In genomic region chr18:63022429-63023022, GRCh38 we compare ENCODE assay signal across 2 cellular contexts.
A peak's percentile ranks its signal among the peaks of the same experiment; 100 is the strongest.
TF ChIP-seq lines count a peak whose summit lies in the region.

No MANE protein-coding gene starts in this region.

TF ChIP-seq in Ishikawa, 13 proteins besides CTCF, POLR2A, EP300 and RAD21 (continued from another document):
- TF ChIP-seq MAX (IDR thresholded peaks at IDR 0.05) (no peak), FOXM1 (IDR thresholded peaks at IDR 0.05; ENCODE audit: borderline replicate concordance, low read depth) (no peak), EGR1 (IDR thresholded peaks at IDR 0.05) (no peak), CREB1 (IDR thresholded peaks at IDR 0.05; ENCODE audit: low read depth) (no peak)
- TF ChIP-seq, protein P1, sequence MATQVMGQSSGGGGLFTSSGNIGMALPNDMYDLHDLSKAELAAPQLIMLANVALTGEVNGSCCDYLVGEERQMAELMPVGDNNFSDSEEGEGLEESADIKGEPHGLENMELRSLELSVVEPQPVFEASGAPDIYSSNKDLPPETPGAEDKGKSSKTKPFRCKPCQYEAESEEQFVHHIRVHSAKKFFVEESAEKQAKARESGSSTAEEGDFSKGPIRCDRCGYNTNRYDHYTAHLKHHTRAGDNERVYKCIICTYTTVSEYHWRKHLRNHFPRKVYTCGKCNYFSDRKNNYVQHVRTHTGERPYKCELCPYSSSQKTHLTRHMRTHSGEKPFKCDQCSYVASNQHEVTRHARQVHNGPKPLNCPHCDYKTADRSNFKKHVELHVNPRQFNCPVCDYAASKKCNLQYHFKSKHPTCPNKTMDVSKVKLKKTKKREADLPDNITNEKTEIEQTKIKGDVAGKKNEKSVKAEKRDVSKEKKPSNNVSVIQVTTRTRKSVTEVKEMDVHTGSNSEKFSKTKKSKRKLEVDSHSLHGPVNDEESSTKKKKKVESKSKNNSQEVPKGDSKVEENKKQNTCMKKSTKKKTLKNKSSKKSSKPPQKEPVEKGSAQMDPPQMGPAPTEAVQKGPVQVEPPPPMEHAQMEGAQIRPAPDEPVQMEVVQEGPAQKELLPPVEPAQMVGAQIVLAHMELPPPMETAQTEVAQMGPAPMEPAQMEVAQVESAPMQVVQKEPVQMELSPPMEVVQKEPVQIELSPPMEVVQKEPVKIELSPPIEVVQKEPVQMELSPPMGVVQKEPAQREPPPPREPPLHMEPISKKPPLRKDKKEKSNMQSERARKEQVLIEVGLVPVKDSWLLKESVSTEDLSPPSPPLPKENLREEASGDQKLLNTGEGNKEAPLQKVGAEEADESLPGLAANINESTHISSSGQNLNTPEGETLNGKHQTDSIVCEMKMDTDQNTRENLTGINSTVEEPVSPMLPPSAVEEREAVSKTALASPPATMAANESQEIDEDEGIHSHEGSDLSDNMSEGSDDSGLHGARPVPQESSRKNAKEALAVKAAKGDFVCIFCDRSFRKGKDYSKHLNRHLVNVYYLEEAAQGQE (IDR thresholded peaks at IDR 0.05; ENCODE audit: low read depth) = no peak

TF ChIP-seq in H1, 55 proteins besides CTCF, POLR2A, EP300 and RAD21 (continued from another document):
- TF ChIP-seq, protein P2, sequence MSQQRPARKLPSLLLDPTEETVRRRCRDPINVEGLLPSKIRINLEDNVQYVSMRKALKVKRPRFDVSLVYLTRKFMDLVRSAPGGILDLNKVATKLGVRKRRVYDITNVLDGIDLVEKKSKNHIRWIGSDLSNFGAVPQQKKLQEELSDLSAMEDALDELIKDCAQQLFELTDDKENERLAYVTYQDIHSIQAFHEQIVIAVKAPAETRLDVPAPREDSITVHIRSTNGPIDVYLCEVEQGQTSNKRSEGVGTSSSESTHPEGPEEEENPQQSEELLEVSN (IDR thresholded peaks at IDR 0.05) = peak; percentile 94
- TF ChIP-seq TEAD4 (IDR thresholded peaks at IDR 0.05; ENCODE audit: low read depth, low read length) (peak; percentile 21; the same call in 1 of the 2 replicates), RBBP5 (IDR thresholded peaks at IDR 0.05; ENCODE audit: borderline replicate concordance, low read depth, low read length) (no peak), SP2 (IDR thresholded peaks at IDR 0.05; ENCODE audit: low read length) (no peak), SIN3A (conservative IDR thresholded peaks at IDR 0.05 in 1 of 2, IDR thresholded peaks at IDR 0.05 in 1 of 2; ENCODE audit: low read depth in 1 of 2, low read length in 2 of 2) (no peak), CTBP2 (IDR thresholded peaks at IDR 0.05; ENCODE audit: borderline replicate concordance, insufficient read depth, insufficient read length, low read length) (no peak), EGR1 (IDR thresholded peaks at IDR 0.05; ENCODE audit: borderline replicate concordance, low read depth, low read length) (no peak), KDM1A (IDR thresholded peaks at IDR 0.05; ENCODE audit: borderline replicate concordance, low read length) (no peak), CHD2 (IDR thresholded peaks at IDR 0.05; ENCODE audit: low read length) (no peak), CHD1 (IDR thresholded peaks at IDR 0.05; ENCODE audit: low read depth, low read length) (no peak), ZNF274 (IDR thresholded peaks at IDR 0.05; ENCODE audit: borderline replicate concordance, extremely low read depth, low read length) (no peak), CREB1 (IDR thresholded peaks at IDR 0.05) (no peak; the same call in 1 of the 2 replicates), TAF1 (IDR thresholded peaks at IDR 0.05; ENCODE audit: low read depth, low read length) (no peak), HDAC2 (IDR thresholded peaks at IDR 0.05; ENCODE audit: borderline replicate concordance in 1 of 2, low read depth in 2 of 2, low read length in 2 of 2) (no peak), MAX (IDR thresholded peaks at IDR 0.05) (peak; percentile 99), KDM4A (IDR thresholded peaks at IDR 0.05; ENCODE audit: low read depth, low read length, severe bottlenecking) (no peak), SIX5 (IDR thresholded peaks at IDR 0.05; ENCODE audit: low read depth, low read length) (no peak), MAFK (IDR thresholded peaks at IDR 0.05; ENCODE audit: low read depth, low read length) (no peak), CBX5 (IDR thresholded peaks at IDR 0.05; ENCODE audit: low read depth, low read length) (no peak), SP4 (IDR thresholded peaks at IDR 0.05; ENCODE audit: low read length) (no peak)
